In the genomic region with DNA sequence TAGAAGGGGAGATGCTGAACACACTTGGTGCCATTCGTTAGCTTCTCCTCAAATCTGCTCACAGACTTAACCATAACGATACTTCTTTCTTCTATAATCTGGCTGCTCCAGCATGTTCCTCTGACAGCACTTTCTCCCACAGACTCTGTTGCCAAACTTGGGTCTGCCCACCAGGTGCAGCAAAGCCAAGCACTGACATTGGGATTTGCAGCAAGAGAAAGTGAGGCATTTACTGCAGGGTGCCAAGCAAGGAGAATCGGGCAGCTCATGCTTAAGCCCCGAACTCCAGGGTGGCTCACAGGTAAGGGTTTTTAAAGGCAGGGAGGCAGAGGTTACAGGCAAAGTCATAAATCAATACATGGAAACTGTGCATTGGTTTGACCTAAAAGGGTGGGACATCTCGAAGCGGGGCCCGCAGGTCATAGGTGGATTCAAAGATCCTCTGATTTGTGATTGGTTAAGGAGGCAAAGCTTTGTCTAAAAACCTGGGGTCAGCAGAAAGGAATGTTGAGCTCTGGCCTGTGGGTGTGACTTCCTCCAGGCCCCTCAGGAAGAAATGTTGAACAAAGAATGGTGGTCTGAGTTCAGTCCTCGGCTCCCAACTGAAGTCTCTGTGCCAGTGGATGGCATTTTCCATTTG, we compare ENCODE assay signal across 1 cellular context.
TF ChIP-seq lines count a peak whose summit lies in the region.

No MANE protein-coding gene starts in this region.

TF ChIP-seq in HCT116, 20 proteins besides CTCF, POLR2A, EP300 and RAD21:
- TF ChIP-seq SRF (IDR thresholded peaks at IDR 0.05; ENCODE audit: low read depth): no peak
- no peak for TF ChIP-seq ZNF274 (IDR thresholded peaks at IDR 0.05; ENCODE audit: low read depth, low read length)
- no peak for TF ChIP-seq SIN3A (IDR thresholded peaks at IDR 0.05; ENCODE audit: low read depth)
- TF ChIP-seq, protein P1, sequence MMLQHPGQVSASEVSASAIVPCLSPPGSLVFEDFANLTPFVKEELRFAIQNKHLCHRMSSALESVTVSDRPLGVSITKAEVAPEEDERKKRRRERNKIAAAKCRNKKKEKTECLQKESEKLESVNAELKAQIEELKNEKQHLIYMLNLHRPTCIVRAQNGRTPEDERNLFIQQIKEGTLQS (IDR thresholded peaks at IDR 0.05): no peak
- TF ChIP-seq FOSL1 (IDR thresholded peaks at IDR 0.05; ENCODE audit: low read depth): no peak
- no peak for TF ChIP-seq EGR1 (IDR thresholded peaks at IDR 0.05; ENCODE audit: low read depth)
